Comparison of ENCODE assay signal across 9 cellular contexts in genomic region chr11:61480936-61481335, GRCh38. TPM values are rescaled to one million over a fixed set of nuclear protein-coding genes. Genes with fewer than 3 reads are reported as not detected.
DNase-seq lines count a peak whose midpoint lies in the region; ATAC-seq lines count a peak whose summit lies in the region.
"Had no signal": no experiment of that assay in that cellular context is flagged by ENCODE, and none has a peak within 500 bp of the region (broad histone marks: within the 10 kb centered on the region; RNA-seq: fewer than 3 reads in every experiment).

No MANE protein-coding gene starts in this region.

- DNase-seq in DMS153 (lab: John Stamatoyannopoulos, UW): peak; percentile 90
- DNase-seq in NCI-H1092 treated with DMSO at 0.1 percent for 48 hours (lab: John Stamatoyannopoulos, UW): peak; percentile 67
- peak; percentile 73 for DNase-seq in SK-N-DZ (ENCODE audit: low spot score)
- peak; percentile 19 for DNase-seq in iris pigment epithelial cell (ENCODE audit: low read depth)
- DNase-seq in T-helper 1 cell: no peak
- no peak for DNase-seq in T-helper 2 cell
- DNase-seq: lower lobe of right lung had no signal

- ATAC-seq in HG02884 (IDR thresholded peaks at IDR 0.05; ENCODE audit: unreplicated experiment) (no peak), GM18909 (IDR thresholded peaks at IDR 0.05; ENCODE audit: poor library complexity, unreplicated experiment) (no peak)

RNA-seq across cellular contexts. Expression of gene LRRC10B, which starts 27.6 kb away (rescaled TPM):
- polyA plus RNA-seq in SK-N-DZ (2014; cell fraction: cytosol; rRNA removed): 0.39 TPM in 1 of 2 replicates, not detected in the other
- polyA plus RNA-seq in SK-N-DZ (2014; cell fraction: nucleus; rRNA removed): 0.43 TPM in 1 of 2 replicates, not detected in the other

RNA-seq across cellular contexts. Expression of gene SDHAF2, which starts 51.0 kb away (rescaled TPM):
- 37.7 and 41.8 TPM in 2 replicates for polyA plus RNA-seq in SK-N-DZ (2014; cell fraction: cytosol; rRNA removed)
- 45.3 and 48.5 TPM in 2 replicates for polyA plus RNA-seq in SK-N-DZ (2014; cell fraction: nucleus; rRNA removed)

RNA-seq across cellular contexts. Expression of gene CPSF7, which starts 51.2 kb away (rescaled TPM):
- 64.0 and 78.8 TPM in 2 replicates for polyA plus RNA-seq in SK-N-DZ (2014; cell fraction: cytosol; rRNA removed)
- 130 and 149 TPM in 2 replicates for polyA plus RNA-seq in SK-N-DZ (2014; cell fraction: nucleus; rRNA removed)

Comparison
In these comparisons a context has a peak if more than half of its experiments do, and no peak if none do; other contexts are left out.
1. DNase-seq: peak in DMS153 (single experiment), NCI-H1092 treated with DMSO at 0.1 percent for 48 hours (single experiment), SK-N-DZ (single experiment) and iris pigment epithelial cell (single experiment); none in T-helper 1 cell (0 of 5) and T-helper 2 cell (0 of 5).